1 cellular context compared by ENCODE assay signal in the genomic region with DNA sequence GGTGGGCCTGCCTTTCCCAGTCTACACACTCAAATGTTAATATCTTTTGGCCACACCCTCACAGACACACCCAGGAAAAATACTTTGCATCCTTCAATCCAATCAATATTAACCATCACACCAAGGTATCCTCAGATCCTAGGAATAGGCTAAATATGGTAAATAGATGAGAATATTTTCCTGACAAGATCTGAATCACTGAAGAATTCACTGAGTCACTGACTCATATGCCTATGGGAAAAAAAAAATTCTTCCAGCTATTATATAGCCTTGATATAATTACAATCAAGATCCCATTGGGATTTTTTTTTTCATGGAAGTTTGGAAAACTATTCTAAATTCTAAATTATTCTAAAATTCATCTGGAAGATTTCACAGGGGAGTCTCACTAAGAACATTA.
TF ChIP-seq lines count a peak whose summit lies in the region.

No MANE protein-coding gene starts in this region.

TF ChIP-seq in GM23338, 12 proteins besides CTCF, POLR2A, EP300 and RAD21 (continued from another document):
- TF ChIP-seq, protein P1, sequence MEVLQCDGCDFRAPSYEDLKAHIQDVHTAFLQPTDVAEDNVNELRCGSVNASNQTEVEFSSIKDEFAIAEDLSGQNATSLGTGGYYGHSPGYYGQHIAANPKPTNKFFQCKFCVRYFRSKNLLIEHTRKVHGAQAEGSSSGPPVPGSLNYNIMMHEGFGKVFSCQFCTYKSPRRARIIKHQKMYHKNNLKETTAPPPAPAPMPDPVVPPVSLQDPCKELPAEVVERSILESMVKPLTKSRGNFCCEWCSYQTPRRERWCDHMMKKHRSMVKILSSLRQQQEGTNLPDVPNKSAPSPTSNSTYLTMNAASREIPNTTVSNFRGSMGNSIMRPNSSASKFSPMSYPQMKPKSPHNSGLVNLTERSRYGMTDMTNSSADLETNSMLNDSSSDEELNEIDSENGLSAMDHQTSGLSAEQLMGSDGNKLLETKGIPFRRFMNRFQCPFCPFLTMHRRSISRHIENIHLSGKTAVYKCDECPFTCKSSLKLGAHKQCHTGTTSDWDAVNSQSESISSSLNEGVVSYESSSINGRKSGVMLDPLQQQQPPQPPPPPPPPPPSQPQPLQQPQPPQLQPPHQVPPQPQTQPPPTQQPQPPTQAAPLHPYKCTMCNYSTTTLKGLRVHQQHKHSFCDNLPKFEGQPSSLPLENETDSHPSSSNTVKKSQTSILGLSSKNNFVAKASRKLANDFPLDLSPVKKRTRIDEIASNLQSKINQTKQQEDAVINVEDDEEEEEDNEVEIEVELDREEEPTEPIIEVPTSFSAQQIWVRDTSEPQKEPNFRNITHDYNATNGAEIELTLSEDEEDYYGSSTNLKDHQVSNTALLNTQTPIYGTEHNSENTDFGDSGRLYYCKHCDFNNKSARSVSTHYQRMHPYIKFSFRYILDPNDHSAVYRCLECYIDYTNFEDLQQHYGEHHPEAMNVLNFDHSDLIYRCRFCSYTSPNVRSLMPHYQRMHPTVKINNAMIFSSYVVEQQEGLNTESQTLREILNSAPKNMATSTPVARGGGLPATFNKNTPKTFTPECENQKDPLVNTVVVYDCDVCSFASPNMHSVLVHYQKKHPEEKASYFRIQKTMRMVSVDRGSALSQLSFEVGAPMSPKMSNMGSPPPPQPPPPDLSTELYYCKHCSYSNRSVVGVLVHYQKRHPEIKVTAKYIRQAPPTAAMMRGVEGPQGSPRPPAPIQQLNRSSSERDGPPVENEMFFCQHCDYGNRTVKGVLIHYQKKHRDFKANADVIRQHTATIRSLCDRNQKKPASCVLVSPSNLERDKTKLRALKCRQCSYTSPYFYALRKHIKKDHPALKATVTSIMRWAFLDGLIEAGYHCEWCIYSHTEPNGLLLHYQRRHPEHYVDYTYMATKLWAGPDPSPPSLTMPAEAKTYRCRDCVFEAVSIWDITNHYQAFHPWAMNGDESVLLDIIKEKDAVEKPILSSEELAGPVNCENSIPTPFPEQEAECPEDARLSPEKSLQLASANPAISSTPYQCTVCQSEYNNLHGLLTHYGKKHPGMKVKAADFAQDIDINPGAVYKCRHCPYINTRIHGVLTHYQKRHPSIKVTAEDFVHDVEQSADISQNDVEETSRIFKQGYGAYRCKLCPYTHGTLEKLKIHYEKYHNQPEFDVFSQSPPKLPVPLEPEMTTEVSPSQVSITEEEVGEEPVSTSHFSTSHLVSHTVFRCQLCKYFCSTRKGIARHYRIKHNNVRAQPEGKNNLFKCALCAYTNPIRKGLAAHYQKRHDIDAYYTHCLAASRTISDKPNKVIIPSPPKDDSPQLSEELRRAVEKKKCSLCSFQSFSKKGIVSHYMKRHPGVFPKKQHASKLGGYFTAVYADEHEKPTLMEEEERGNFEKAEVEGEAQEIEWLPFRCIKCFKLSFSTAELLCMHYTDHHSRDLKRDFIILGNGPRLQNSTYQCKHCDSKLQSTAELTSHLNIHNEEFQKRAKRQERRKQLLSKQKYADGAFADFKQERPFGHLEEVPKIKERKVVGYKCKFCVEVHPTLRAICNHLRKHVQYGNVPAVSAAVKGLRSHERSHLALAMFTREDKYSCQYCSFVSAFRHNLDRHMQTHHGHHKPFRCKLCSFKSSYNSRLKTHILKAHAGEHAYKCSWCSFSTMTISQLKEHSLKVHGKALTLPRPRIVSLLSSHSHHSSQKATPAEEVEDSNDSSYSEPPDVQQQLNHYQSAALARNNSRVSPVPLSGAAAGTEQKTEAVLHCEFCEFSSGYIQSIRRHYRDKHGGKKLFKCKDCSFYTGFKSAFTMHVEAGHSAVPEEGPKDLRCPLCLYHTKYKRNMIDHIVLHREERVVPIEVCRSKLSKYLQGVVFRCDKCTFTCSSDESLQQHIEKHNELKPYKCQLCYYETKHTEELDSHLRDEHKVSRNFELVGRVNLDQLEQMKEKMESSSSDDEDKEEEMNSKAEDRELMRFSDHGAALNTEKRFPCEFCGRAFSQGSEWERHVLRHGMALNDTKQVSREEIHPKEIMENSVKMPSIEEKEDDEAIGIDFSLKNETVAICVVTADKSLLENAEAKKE (CRISPR knock-in tag; IDR thresholded peaks at IDR 0.05) = no peak
- TF ChIP-seq REST (IDR thresholded peaks at IDR 0.05; ENCODE audit: unreplicated experiment) (no peak), EZH2phosphoT487 (IDR thresholded peaks at IDR 0.05; ENCODE audit: unreplicated experiment) (no peak), JUNB (IDR thresholded peaks at IDR 0.05; ENCODE audit: unreplicated experiment) (no peak), POLR2AphosphoS5 (IDR thresholded peaks at IDR 0.05; ENCODE audit: low read depth) (no peak), STAT1 (IDR thresholded peaks at IDR 0.05; ENCODE audit: unreplicated experiment) (no peak), NANOG (IDR thresholded peaks at IDR 0.05; ENCODE audit: borderline replicate concordance) (no peak), ZNF114 (CRISPR knock-in tag; IDR thresholded peaks at IDR 0.05) (no peak)
- TF ChIP-seq, protein P2, sequence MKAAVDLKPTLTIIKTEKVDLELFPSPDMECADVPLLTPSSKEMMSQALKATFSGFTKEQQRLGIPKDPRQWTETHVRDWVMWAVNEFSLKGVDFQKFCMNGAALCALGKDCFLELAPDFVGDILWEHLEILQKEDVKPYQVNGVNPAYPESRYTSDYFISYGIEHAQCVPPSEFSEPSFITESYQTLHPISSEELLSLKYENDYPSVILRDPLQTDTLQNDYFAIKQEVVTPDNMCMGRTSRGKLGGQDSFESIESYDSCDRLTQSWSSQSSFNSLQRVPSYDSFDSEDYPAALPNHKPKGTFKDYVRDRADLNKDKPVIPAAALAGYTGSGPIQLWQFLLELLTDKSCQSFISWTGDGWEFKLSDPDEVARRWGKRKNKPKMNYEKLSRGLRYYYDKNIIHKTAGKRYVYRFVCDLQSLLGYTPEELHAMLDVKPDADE (IDR thresholded peaks at IDR 0.05) = no peak
